In genomic region chr21:34029724-34030528, GRCh38 we compare ENCODE assay signal across 8 cellular contexts. TPM values are rescaled to one million over a fixed set of nuclear protein-coding genes. Genes with fewer than 3 reads are reported as not detected.
DNase-seq lines count a peak whose midpoint lies in the region; ATAC-seq lines count a peak whose summit lies in the region.

No MANE protein-coding gene starts in this region.

- no peaks in the 10 kb centered on the region for H3K27me3 ChIP-seq in SJCRH30

- peak; percentile 61 for DNase-seq in activated naive CD4-positive, alpha-beta T cell treated with Interleukin-2 at 50 U/mL for 16 hours
- DNase-seq in activated naive CD4-positive, alpha-beta T cell (lab: John Stamatoyannopoulos, UW): no peak
- DNase-seq in SJCRH30 (peak; percentile 61 to 79), amniotic stem cell (lab: John Stamatoyannopoulos, UW) (peak; percentile 60), hypothalamus (lab: John Stamatoyannopoulos, UW) (peak in 27 of 51 donors; percentile 2 to 60 (median 11)), smooth muscle cell of the brain vasculature (ENCODE audit: low read depth, low spot score) (peak; percentile 39), NCI-H146 treated with DMSO at 0.1 percent for 48 hours (lab: John Stamatoyannopoulos, UW; ENCODE audit: unreplicated experiment) (no peak)

- no peak overlapping the region for H3K27ac ChIP-seq in SJCRH30

- no peak overlapping the region for H3K4me3 ChIP-seq in SJCRH30

- peak; percentile 78 for ATAC-seq in HG03135 (IDR thresholded peaks at IDR 0.05; ENCODE audit: unreplicated experiment)

- no peaks in the 10 kb centered on the region for H3K4me1 ChIP-seq in SJCRH30

- no peaks in the 10 kb centered on the region for H3K36me3 ChIP-seq in SJCRH30

- no peaks in the 10 kb centered on the region for H3K9me3 ChIP-seq in SJCRH30 (replicated peaks)

RNA-seq across cellular contexts. Expression of gene MRPS6, which starts 43.5 kb away (rescaled TPM):
- total RNA-seq in SJCRH30 (2014; rRNA removed; shearing (Covaris generic)): 28.0 and 32.6 TPM in 2 replicates

RNA-seq across cellular contexts. Expression of gene SLC5A3, which starts 43.5 kb away (rescaled TPM):
- 7.9 and 9.4 TPM in 2 replicates for total RNA-seq in SJCRH30 (2014; rRNA removed; shearing (Covaris generic))

Comparison
In these comparisons a context has a peak if more than half of its experiments do, and no peak if none do; other contexts are left out.
1. DNase-seq: peak in activated naive CD4-positive, alpha-beta T cell treated with Interleukin-2 at 50 U/mL for 16 hours (single experiment), SJCRH30 (2 of 2), amniotic stem cell (single experiment), hypothalamus (27 of 51) and smooth muscle cell of the brain vasculature (single experiment); none in activated naive CD4-positive, alpha-beta T cell (0 of 4) and NCI-H146 treated with DMSO at 0.1 percent for 48 hours (single experiment).